10 cellular contexts compared by ENCODE assay signal in the genomic region with DNA sequence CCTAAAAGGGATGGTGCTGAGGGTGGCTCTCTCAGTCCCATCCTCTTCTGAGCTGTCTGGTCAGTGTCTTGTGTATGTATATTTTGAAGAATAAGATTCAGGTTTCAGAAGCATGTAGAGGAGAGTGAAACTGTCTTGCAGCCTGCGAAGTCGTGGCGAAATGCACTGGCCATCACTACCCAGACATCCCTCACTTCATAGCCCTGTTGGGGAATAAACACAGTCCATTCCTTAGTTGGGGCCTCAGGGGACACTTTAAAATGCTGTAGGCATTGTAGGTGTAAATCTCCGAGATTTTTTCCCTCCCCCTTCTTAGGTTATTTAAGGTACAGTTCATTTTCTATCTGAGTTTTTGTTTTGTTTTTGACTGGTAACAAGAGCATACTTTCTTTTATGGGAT.
DNase-seq lines count a peak whose midpoint lies in the region; ATAC-seq and TF ChIP-seq lines count a peak whose summit lies in the region.
"Had no signal": no experiment of that assay in that cellular context is flagged by ENCODE, and none has a peak within 500 bp of the region (broad histone marks: within the 10 kb centered on the region; RNA-seq: fewer than 3 reads in every experiment).

No MANE protein-coding gene starts in this region.

- WGBS in right lobe of liver (ENCODE audit: insufficient coverage, low coverage, low lambda C conversion rate, missing lambda C conversion rate), result 18% methylated on average over 2 of the region's 4 CpGs
- 62 to 67% methylated on average over 4 of the region's 4 CpGs for WGBS in thyroid gland, 2 donors

- CTCF ChIA-PET in WTC11 (lab: Charles Lee), result interaction anchor here (1.0 kb wide), 1 partner anchor 50 kb away, joined by 3 read pairs; no protein-coding TSS in a partner anchor

- DNase-seq in WTC11 (ENCODE audit: low spot score), result no peak
- no peak for DNase-seq in right lobe of liver
- DNase-seq in thyroid gland, result no peak
- no peak for DNase-seq in NCI-H1694 treated with DMSO at 0.1 percent for 48 hours (lab: John Stamatoyannopoulos, UW)
- DNase-seq in AG08395 (ENCODE audit: low spot score), result no peak
- DNase-seq: NCI-H146 had no signal

- TF ChIP-seq CTCF in WTC11 (IDR thresholded peaks at IDR 0.05), result no peak
- no peak for TF ChIP-seq CTCF in right lobe of liver (IDR thresholded peaks at IDR 0.05)
- no peak for TF ChIP-seq CTCF in thyroid gland (IDR thresholded peaks at IDR 0.05)

- peak overlapping the region; percentile 69 for H3K27ac Mint-ChIP-seq in WTC11

- H3K9me3 Mint-ChIP-seq in WTC11, result no peaks in the 10 kb centered on the region

- no peak overlapping the region for H3K4me3 ChIP-seq in right lobe of liver
- H3K4me3 ChIP-seq in thyroid gland (replicated peaks in 1 of 3), result no peak overlapping the region
- H3K4me3 ChIP-seq: heart right ventricle had no signal

- ATAC-seq in GM19455 (IDR thresholded peaks at IDR 0.05; ENCODE audit: unreplicated experiment) (peak; percentile 26), WTC11 (no peak), right lobe of liver (peak in 2 of 4 donors; percentile 1 to 3), HG03469 (IDR thresholded peaks at IDR 0.05; ENCODE audit: unreplicated experiment) (no peak)

- TF ChIP-seq POLR2A in right lobe of liver (IDR thresholded peaks at IDR 0.05) (no peak), thyroid gland (IDR thresholded peaks at IDR 0.05) (no peak)

- POLR2A ChIA-PET in WTC11 (lab: Charles Lee), result no interaction called here

- H3K4me1 ChIP-seq in right lobe of liver, result peaks cover 0 to 51% (median 26%) of the 10 kb centered on the region in 4 donors
- peaks cover 42 to 62% of the 10 kb centered on the region in 2 donors for H3K4me1 ChIP-seq in thyroid gland

- H3K4me1 Mint-ChIP-seq in WTC11, result no peaks in the 10 kb centered on the region

- H3K27ac ChIP-seq in right lobe of liver (peak overlapping the region; percentile 27 to 85 (median 78)), thyroid gland (peak overlapping the region; percentile 83 to 92 (median 87))
- H3K27ac ChIP-seq: HL-60 had no signal

- peaks cover 0 to 44% (median 20%) of the 10 kb centered on the region in 4 donors for H3K36me3 ChIP-seq in right lobe of liver
- H3K36me3 ChIP-seq in thyroid gland, result peaks cover 7 to 28% of the 10 kb centered on the region in 2 donors

- peaks cover 69% of the 10 kb centered on the region for H3K36me3 Mint-ChIP-seq in WTC11

- no peaks in the 10 kb centered on the region for H3K27me3 Mint-ChIP-seq in WTC11 (ENCODE audit: low read depth)

- H3K27me3 ChIP-seq in right lobe of liver (no peaks in the 10 kb centered on the region), thyroid gland (no peaks in the 10 kb centered on the region)
- H3K27me3 ChIP-seq: heart right ventricle had no signal

- H3K9me3 ChIP-seq in right lobe of liver (no peaks in the 10 kb centered on the region), thyroid gland (no peaks in the 10 kb centered on the region)
- H3K9me3 ChIP-seq: heart right ventricle had no signal

- intact Hi-C loops in right lobe of liver (cut with DNase I) (loop anchor here in 1 of 2 donors (10.0 kb wide), 1 partner anchor 48 kb away; no protein-coding TSS in a partner anchor), thyroid gland (cut with DNase I) (loop anchor here (10.0 kb wide), 1 partner anchor 102 kb away; no protein-coding TSS in a partner anchor)

- H3K4me3 Mint-ChIP-seq in WTC11, result no peak overlapping the region

TF ChIP-seq in WTC11, 78 proteins besides CTCF, POLR2A, EP300 and RAD21:
- TF ChIP-seq CBFB (CRISPR knock-in tag; IDR thresholded peaks at IDR 0.05; ENCODE audit: low read depth), result no peak
- TF ChIP-seq GTF2I (CRISPR knock-in tag; conservative IDR thresholded peaks at IDR 0.05), result no peak
- no peak for TF ChIP-seq FOXP1 (CRISPR knock-in tag; IDR thresholded peaks at IDR 0.05; ENCODE audit: borderline replicate concordance)
- TF ChIP-seq, protein P1, sequence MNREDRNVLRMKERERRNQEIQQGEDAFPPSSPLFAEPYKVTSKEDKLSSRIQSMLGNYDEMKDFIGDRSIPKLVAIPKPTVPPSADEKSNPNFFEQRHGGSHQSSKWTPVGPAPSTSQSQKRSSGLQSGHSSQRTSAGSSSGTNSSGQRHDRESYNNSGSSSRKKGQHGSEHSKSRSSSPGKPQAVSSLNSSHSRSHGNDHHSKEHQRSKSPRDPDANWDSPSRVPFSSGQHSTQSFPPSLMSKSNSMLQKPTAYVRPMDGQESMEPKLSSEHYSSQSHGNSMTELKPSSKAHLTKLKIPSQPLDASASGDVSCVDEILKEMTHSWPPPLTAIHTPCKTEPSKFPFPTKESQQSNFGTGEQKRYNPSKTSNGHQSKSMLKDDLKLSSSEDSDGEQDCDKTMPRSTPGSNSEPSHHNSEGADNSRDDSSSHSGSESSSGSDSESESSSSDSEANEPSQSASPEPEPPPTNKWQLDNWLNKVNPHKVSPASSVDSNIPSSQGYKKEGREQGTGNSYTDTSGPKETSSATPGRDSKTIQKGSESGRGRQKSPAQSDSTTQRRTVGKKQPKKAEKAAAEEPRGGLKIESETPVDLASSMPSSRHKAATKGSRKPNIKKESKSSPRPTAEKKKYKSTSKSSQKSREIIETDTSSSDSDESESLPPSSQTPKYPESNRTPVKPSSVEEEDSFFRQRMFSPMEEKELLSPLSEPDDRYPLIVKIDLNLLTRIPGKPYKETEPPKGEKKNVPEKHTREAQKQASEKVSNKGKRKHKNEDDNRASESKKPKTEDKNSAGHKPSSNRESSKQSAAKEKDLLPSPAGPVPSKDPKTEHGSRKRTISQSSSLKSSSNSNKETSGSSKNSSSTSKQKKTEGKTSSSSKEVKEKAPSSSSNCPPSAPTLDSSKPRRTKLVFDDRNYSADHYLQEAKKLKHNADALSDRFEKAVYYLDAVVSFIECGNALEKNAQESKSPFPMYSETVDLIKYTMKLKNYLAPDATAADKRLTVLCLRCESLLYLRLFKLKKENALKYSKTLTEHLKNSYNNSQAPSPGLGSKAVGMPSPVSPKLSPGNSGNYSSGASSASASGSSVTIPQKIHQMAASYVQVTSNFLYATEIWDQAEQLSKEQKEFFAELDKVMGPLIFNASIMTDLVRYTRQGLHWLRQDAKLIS (CRISPR knock-in tag; IDR thresholded peaks at IDR 0.05; ENCODE audit: borderline replicate concordance), result no peak
- TF ChIP-seq, protein P2, sequence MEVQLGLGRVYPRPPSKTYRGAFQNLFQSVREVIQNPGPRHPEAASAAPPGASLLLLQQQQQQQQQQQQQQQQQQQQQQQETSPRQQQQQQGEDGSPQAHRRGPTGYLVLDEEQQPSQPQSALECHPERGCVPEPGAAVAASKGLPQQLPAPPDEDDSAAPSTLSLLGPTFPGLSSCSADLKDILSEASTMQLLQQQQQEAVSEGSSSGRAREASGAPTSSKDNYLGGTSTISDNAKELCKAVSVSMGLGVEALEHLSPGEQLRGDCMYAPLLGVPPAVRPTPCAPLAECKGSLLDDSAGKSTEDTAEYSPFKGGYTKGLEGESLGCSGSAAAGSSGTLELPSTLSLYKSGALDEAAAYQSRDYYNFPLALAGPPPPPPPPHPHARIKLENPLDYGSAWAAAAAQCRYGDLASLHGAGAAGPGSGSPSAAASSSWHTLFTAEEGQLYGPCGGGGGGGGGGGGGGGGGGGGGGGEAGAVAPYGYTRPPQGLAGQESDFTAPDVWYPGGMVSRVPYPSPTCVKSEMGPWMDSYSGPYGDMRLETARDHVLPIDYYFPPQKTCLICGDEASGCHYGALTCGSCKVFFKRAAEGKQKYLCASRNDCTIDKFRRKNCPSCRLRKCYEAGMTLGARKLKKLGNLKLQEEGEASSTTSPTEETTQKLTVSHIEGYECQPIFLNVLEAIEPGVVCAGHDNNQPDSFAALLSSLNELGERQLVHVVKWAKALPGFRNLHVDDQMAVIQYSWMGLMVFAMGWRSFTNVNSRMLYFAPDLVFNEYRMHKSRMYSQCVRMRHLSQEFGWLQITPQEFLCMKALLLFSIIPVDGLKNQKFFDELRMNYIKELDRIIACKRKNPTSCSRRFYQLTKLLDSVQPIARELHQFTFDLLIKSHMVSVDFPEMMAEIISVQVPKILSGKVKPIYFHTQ (CRISPR knock-in tag; IDR thresholded peaks at IDR 0.05), result no peak
